In the genomic region with DNA sequence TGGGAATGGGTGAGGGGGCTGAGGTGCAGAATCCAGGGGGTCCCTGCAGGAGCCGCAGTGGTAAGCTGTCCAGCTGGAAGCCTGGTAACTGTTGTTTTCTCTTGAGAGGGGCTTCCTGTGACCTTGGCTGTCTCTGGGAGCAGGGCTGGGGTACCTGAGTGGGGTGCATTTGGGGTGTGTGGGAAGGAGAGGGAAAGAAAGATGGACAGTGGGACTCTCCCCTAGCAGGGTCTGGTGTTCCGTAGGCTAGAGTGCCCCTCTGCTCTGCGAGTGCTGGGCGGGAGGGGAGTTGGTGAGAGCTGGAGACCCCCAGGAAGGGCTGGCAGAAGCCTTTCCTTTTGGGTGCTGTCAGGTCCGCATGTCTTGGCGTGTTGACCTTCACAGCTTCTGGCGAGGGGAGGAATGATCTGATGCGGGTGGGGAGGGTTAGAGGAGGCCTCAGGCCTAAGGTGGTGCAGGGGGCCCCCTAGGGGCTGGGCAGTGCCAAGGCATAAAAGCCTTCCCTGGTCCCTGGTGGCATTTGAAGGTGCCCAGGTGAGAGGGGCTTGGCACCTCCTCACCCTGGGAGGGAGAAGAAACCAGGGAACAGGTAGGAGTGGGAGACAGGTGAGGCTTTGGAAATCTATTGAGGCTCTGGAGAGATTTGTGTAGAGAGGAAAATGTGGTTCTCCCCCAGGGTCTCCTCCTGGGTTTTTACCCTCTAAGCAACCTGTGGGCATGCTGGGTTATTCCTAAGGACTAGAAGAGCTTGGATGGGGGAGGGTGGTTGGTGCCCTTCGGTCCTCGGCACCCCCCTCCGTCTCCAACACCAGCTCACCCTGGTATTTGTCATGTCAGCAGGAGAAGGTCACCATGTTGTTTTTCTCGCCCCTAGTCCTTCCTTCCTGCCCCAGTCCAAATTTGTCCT, we compare ENCODE assay signal across 8 cellular contexts. TPM values are rescaled to one million over a fixed set of nuclear protein-coding genes. Genes with fewer than 3 reads are reported as not detected.
DNase-seq lines count a peak whose midpoint lies in the region; ATAC-seq, FAIRE-seq and TF ChIP-seq lines count a peak whose summit lies in the region.

No MANE protein-coding gene starts in this region.

- DNase-seq in EL = peak; percentile 74
- peak; percentile 51 for DNase-seq in HS-27A (ENCODE audit: low read depth)
- DNase-seq in RPMI7951 (ENCODE audit: low read depth) = peak; percentile 50
- peak; percentile 58 for DNase-seq in left ventricle myocardium inferior
- peak; percentile 85 to 90 for DNase-seq in gastrocnemius medialis
- DNase-seq in frontal cortex (ENCODE audit: low spot score in 2 of 2) = no peak

- peak overlapping the region; percentile 95 for H3K4me3 ChIP-seq in left ventricle myocardium inferior
- peak overlapping the region; percentile 74 to 91 (median 85) for H3K4me3 ChIP-seq in gastrocnemius medialis

- no peak for FAIRE-seq in frontal cortex (lab: Jason Lieb, UNC)

- H3K27ac Mint-ChIP-seq in activated naive CD8-positive, alpha-beta T cell = peak overlapping the region; percentile 2

- peak; percentile 81 to 84 for TF ChIP-seq POLR2A in gastrocnemius medialis (IDR thresholded peaks at IDR 0.05)

- H3K36me3 Mint-ChIP-seq in activated naive CD8-positive, alpha-beta T cell = peaks cover 2% of the 10 kb centered on the region

- H3K27ac ChIP-seq in left ventricle myocardium inferior (replicated peaks) = peak overlapping the region; percentile 98
- H3K27ac ChIP-seq in gastrocnemius medialis = peak overlapping the region; percentile 94 to 100 (median 98)

- TF ChIP-seq CTCF in left ventricle myocardium inferior (IDR thresholded peaks at IDR 0.05; ENCODE audit: borderline replicate concordance) (peak; percentile 77), gastrocnemius medialis (IDR thresholded peaks at IDR 0.05 in 4 of 5, conservative IDR thresholded peaks at IDR 0.05 in 1 of 5) (peak; percentile 80 to 90 (median 85))

- H3K4me1 ChIP-seq in left ventricle myocardium inferior (peaks cover 98% of the 10 kb centered on the region), gastrocnemius medialis (peaks cover 37 to 53% of the 10 kb centered on the region in 2 donors)

- peaks cover 6% of the 10 kb centered on the region for H3K27me3 Mint-ChIP-seq in activated naive CD8-positive, alpha-beta T cell

- H3K27me3 ChIP-seq in left ventricle myocardium inferior (ENCODE audit: low read depth) = no peaks in the 10 kb centered on the region
- no peaks in the 10 kb centered on the region for H3K27me3 ChIP-seq in gastrocnemius medialis

- H3K9me3 Mint-ChIP-seq in activated naive CD8-positive, alpha-beta T cell (ENCODE audit: low read depth) = no peaks in the 10 kb centered on the region

- H3K9me3 ChIP-seq in left ventricle myocardium inferior (replicated peaks) = no peaks in the 10 kb centered on the region
- H3K9me3 ChIP-seq in gastrocnemius medialis = no peaks in the 10 kb centered on the region

- in situ Hi-C loops in gastrocnemius medialis (cut with MboI; ENCODE audit: low sequenced_read_pairs in 4 of 4) = loop anchor here in 1 of 4 donors (5.0 kb wide), 1 partner anchor 34 kb away; no protein-coding TSS in a partner anchor

- ATAC-seq in gastrocnemius medialis (peak; percentile 12 to 20), HG02973 (IDR thresholded peaks at IDR 0.05; ENCODE audit: unreplicated experiment) (no peak)

- H3K36me3 ChIP-seq in left ventricle myocardium inferior (peaks cover 34% of the 10 kb centered on the region), gastrocnemius medialis (peaks cover 0 to 10% of the 10 kb centered on the region in 2 donors)

- intact Hi-C loops in left ventricle myocardium inferior (cut with micrococcal nuclease) (no loop called here), gastrocnemius medialis (cut with DNase I; ENCODE audit: low total_unique reads) (loop anchor here (5.0 kb wide), 2 partner anchors 449 to 474 kb away; partner anchors contain the start of genes HSP90AB1 and SLC29A1)

- H3K4me3 Mint-ChIP-seq in activated naive CD8-positive, alpha-beta T cell = peak overlapping the region; percentile 90

- peaks cover 30% of the 10 kb centered on the region for H3K4me1 Mint-ChIP-seq in activated naive CD8-positive, alpha-beta T cell (ENCODE audit: low read depth)

RNA-seq across cellular contexts. Expression of gene VEGFA, which starts 3.3 kb away (rescaled TPM):
- total RNA-seq in RPMI7951 (2014; rRNA removed; shearing (Covaris generic)) = 108 and 135 TPM in 2 replicates
- total RNA-seq in left ventricle myocardium inferior (359 TPM), gastrocnemius medialis (100 to 1,000 TPM in 3 of 4 donors, 10 to 100 TPM in 1; 66.4 to 195 (median 149) TPM), frontal cortex (15.5 TPM)

Comparison
In these comparisons a context has a peak if more than half of its experiments do, and no peak if none do; other contexts are left out.
1. DNase-seq: peak in EL (single experiment), HS-27A (single experiment), RPMI7951 (single experiment), left ventricle myocardium inferior (single experiment) and gastrocnemius medialis (2 of 2); none in frontal cortex (0 of 2).